13 cellular contexts compared by ENCODE assay signal in genomic region chr1:117621316-117621715, GRCh38. TPM values are rescaled to one million over a fixed set of nuclear protein-coding genes. Genes with fewer than 3 reads are reported as not detected.
DNase-seq lines count a peak whose midpoint lies in the region; ATAC-seq and TF ChIP-seq lines count a peak whose summit lies in the region.
"Had no signal": no experiment of that assay in that cellular context is flagged by ENCODE, and none has a peak within 500 bp of the region (broad histone marks: within the 10 kb centered on the region; RNA-seq: fewer than 3 reads in every experiment).

No MANE protein-coding gene starts in this region.

- no peak overlapping the region for H2AFZ ChIP-seq in osteoblast (ENCODE audit: low read length)
- no peak overlapping the region for H2AFZ ChIP-seq in PC-3 (ENCODE audit: low read length)
- H2AFZ ChIP-seq: GM23338 had no signal

- no peak overlapping the region for H3K9ac ChIP-seq in PC-3 (ENCODE audit: low read length)
- H3K9ac ChIP-seq: BLaER1 had no signal

- H3K79me2 ChIP-seq in osteoblast (ENCODE audit: insufficient read depth, low read length) (no peaks in the 10 kb centered on the region), PC-3 (ENCODE audit: low read length) (no peaks in the 10 kb centered on the region)

- H3K27ac ChIP-seq in osteoblast (ENCODE audit: low read depth, low read length) = no peak overlapping the region
- no peak overlapping the region for H3K27ac ChIP-seq in PC-3 (ENCODE audit: low read length)
- H3K27ac ChIP-seq: 22Rv1, BLaER1 had no signal

- no peak overlapping the region for H3K4me2 ChIP-seq in osteoblast (ENCODE audit: insufficient read depth, low read length)
- no peak overlapping the region for H3K4me2 ChIP-seq in PC-3 (ENCODE audit: low read length)
- H3K4me2 ChIP-seq: BLaER1, GM23338 had no signal

- peaks cover 73 to 83% of the 10 kb centered on the region in 2 donors for H3K4me1 Mint-ChIP-seq in natural killer cell treated with Interleukin-12 subunit alpha and Interleukin-12 subunit beta and Interleukin-15 and Interleukin-18, amount 100 ng/mL, for 72 hours (ENCODE audit: low read depth in 2 of 2)
- H3K4me1 Mint-ChIP-seq in natural killer cell = peaks cover 42 to 48% of the 10 kb centered on the region in 2 donors
- peaks cover 82% of the 10 kb centered on the region for H3K4me1 Mint-ChIP-seq in central memory CD8-positive, alpha-beta T cell
- peaks cover 54 to 96% of the 10 kb centered on the region in 2 donors for H3K4me1 Mint-ChIP-seq in stimulated activated naive B cell treated with anti-CD40 and anti-IgM and Interleukin-4, amounts not matched to agents 10 μg/mL and 1 μg/mL and 100 μg/mL, for 72 hours
- peaks cover 11% of the 10 kb centered on the region for H3K4me1 Mint-ChIP-seq in activated naive CD8-positive, alpha-beta T cell treated with anti-CD3 and anti-CD28 coated beads for 36 hours

- H4K20me1 ChIP-seq in osteoblast (ENCODE audit: insufficient read depth, low read length) (no peaks in the 10 kb centered on the region), PC-3 (ENCODE audit: low read length) (no peaks in the 10 kb centered on the region)
- H4K20me1 ChIP-seq: BLaER1 had no signal

- intact Hi-C loops in natural killer cell (cut with micrococcal nuclease) = no loop called here
- intact Hi-C loops in PC-3 (cut with micrococcal nuclease) = no loop called here

- H3K27me3 ChIP-seq in osteoblast (ENCODE audit: insufficient read depth, low read length) = peaks cover 43% of the 10 kb centered on the region
- H3K27me3 ChIP-seq in PC-3 (ENCODE audit: low read length) = no peaks in the 10 kb centered on the region
- H3K27me3 ChIP-seq: BLaER1 had no signal

- no TSS peak for BruUV-seq in PC-3 (replicated peaks; lab: Mats Ljungman, UMichigan)

- CTCF ChIA-PET in PC-3 (lab: Charles Lee) = no interaction called here

- DNase-seq in natural killer cell treated with Interleukin-12 subunit alpha and Interleukin-12 subunit beta and Interleukin-15 and Interleukin-18, amount 100 ng/mL, for 72 hours (ENCODE audit: low spot score) = no peak
- DNase-seq in natural killer cell (no peak), osteoblast (ENCODE audit: insufficient read length, low spot score, missing footprints) (peak; percentile 61), putamen (ENCODE audit: low spot score) (no peak), PC-3 (no peak)
- no peak for DNase-seq in central memory CD8-positive, alpha-beta T cell (ENCODE audit: low spot score in 2 of 2)
- no peak for DNase-seq in stimulated activated naive B cell treated with anti-CD40 and anti-IgM and Interleukin-4, amounts not matched to agents 10 μg/mL and 1 μg/mL and 100 μg/mL, for 72 hours
- DNase-seq in activated naive CD8-positive, alpha-beta T cell treated with anti-CD3 and anti-CD28 coated beads for 36 hours = no peak
- DNase-seq: DMS53, H7 had no signal

- ATAC-seq in natural killer cell treated with Interleukin-12 subunit alpha and Interleukin-12 subunit beta and Interleukin-15 and Interleukin-18, amount 100 ng/mL, for 72 hours = no peak
- ATAC-seq in natural killer cell (no peak), PC-3 (no peak)
- ATAC-seq in central memory CD8-positive, alpha-beta T cell (replicated peaks; ENCODE audit: extremely low read depth, poor library complexity, severe bottlenecking) = no peak
- no peak for ATAC-seq in stimulated activated naive B cell treated with anti-CD40 and anti-IgM and Interleukin-4, amounts not matched to agents 10 μg/mL and 1 μg/mL and 100 μg/mL, for 72 hours (replicated peaks)
- ATAC-seq: GM23338 had no signal

- H3K9me3 Mint-ChIP-seq in natural killer cell treated with Interleukin-12 subunit alpha and Interleukin-12 subunit beta and Interleukin-15 and Interleukin-18, amount 100 ng/mL, for 72 hours = no peaks in the 10 kb centered on the region
- no peaks in the 10 kb centered on the region for H3K9me3 Mint-ChIP-seq in natural killer cell
- H3K9me3 Mint-ChIP-seq in central memory CD8-positive, alpha-beta T cell = no peaks in the 10 kb centered on the region
- peaks cover 0 to 5% of the 10 kb centered on the region in 2 donors for H3K9me3 Mint-ChIP-seq in stimulated activated naive B cell treated with anti-CD40 and anti-IgM and Interleukin-4, amounts not matched to agents 10 μg/mL and 1 μg/mL and 100 μg/mL, for 72 hours
- H3K9me3 Mint-ChIP-seq in activated naive CD8-positive, alpha-beta T cell treated with anti-CD3 and anti-CD28 coated beads for 36 hours = no peaks in the 10 kb centered on the region
- H3K9me3 Mint-ChIP-seq: GM23338 had no signal

- TF ChIP-seq CTCF in natural killer cell (IDR thresholded peaks at IDR 0.05) (no peak), osteoblast (IDR thresholded peaks at IDR 0.05; ENCODE audit: extremely low read depth, low read depth, low read length) (no peak), PC-3 (conservative IDR thresholded peaks at IDR 0.05; ENCODE audit: low read depth, low read length) (no peak)

- H3K4me1 ChIP-seq in osteoblast (ENCODE audit: insufficient read depth, low read length) (no peaks in the 10 kb centered on the region), PC-3 (ENCODE audit: insufficient read depth, low read length) (no peaks in the 10 kb centered on the region)
- H3K4me1 ChIP-seq: BLaER1 had no signal

- H3K9me3 ChIP-seq in osteoblast (ENCODE audit: low read depth, low read length) = no peaks in the 10 kb centered on the region
- H3K9me3 ChIP-seq in PC-3 (ENCODE audit: low read length) = no peaks in the 10 kb centered on the region
- H3K9me3 ChIP-seq: BLaER1 had no signal

- H3K9me2 ChIP-seq in PC-3 (replicated peaks; ENCODE audit: low read length) = no peaks in the 10 kb centered on the region

- H3K36me3 Mint-ChIP-seq in natural killer cell treated with Interleukin-12 subunit alpha and Interleukin-12 subunit beta and Interleukin-15 and Interleukin-18, amount 100 ng/mL, for 72 hours = peaks cover 61% of the 10 kb centered on the region
- H3K36me3 Mint-ChIP-seq in natural killer cell = peaks cover 26% of the 10 kb centered on the region
- H3K36me3 Mint-ChIP-seq in central memory CD8-positive, alpha-beta T cell (ENCODE audit: insufficient read depth) = peaks cover 60% of the 10 kb centered on the region
- H3K36me3 Mint-ChIP-seq in stimulated activated naive B cell treated with anti-CD40 and anti-IgM and Interleukin-4, amounts not matched to agents 10 μg/mL and 1 μg/mL and 100 μg/mL, for 72 hours = peaks cover 52 to 76% of the 10 kb centered on the region in 2 donors
- peaks cover 21% of the 10 kb centered on the region for H3K36me3 Mint-ChIP-seq in activated naive CD8-positive, alpha-beta T cell treated with anti-CD3 and anti-CD28 coated beads for 36 hours

- no peaks in the 10 kb centered on the region for H3F3A ChIP-seq in PC-3 (ENCODE audit: low read length, unreplicated experiment)

- peak overlapping the region; percentile 54 for H3K4me3 Mint-ChIP-seq in natural killer cell treated with Interleukin-12 subunit alpha and Interleukin-12 subunit beta and Interleukin-15 and Interleukin-18, amount 100 ng/mL, for 72 hours
- no peak overlapping the region for H3K4me3 Mint-ChIP-seq in natural killer cell
- H3K4me3 Mint-ChIP-seq in central memory CD8-positive, alpha-beta T cell = no peak overlapping the region
- H3K4me3 Mint-ChIP-seq in stimulated activated naive B cell treated with anti-CD40 and anti-IgM and Interleukin-4, amounts not matched to agents 10 μg/mL and 1 μg/mL and 100 μg/mL, for 72 hours = peak overlapping the region in 1 of 2 donors; percentile 3
- no peak overlapping the region for H3K4me3 Mint-ChIP-seq in activated naive CD8-positive, alpha-beta T cell treated with anti-CD3 and anti-CD28 coated beads for 36 hours
- H3K4me3 Mint-ChIP-seq: GM23338 had no signal

- H3K36me3 ChIP-seq in osteoblast (ENCODE audit: insufficient read depth, low read length) (no peaks in the 10 kb centered on the region), PC-3 (ENCODE audit: low read depth, low read length) (no peaks in the 10 kb centered on the region)

- H3K4me3 ChIP-seq in osteoblast (ENCODE audit: insufficient read depth, low read length) (no peak overlapping the region), PC-3 (ENCODE audit: low read length) (no peak overlapping the region)
- H3K4me3 ChIP-seq: BLaER1, GM23338 had no signal

- no peaks in the 10 kb centered on the region for H3K27me3 Mint-ChIP-seq in natural killer cell treated with Interleukin-12 subunit alpha and Interleukin-12 subunit beta and Interleukin-15 and Interleukin-18, amount 100 ng/mL, for 72 hours
- H3K27me3 Mint-ChIP-seq in natural killer cell (ENCODE audit: low read depth in 2 of 2) = no peaks in the 10 kb centered on the region
- no peaks in the 10 kb centered on the region for H3K27me3 Mint-ChIP-seq in central memory CD8-positive, alpha-beta T cell
- no peaks in the 10 kb centered on the region for H3K27me3 Mint-ChIP-seq in stimulated activated naive B cell treated with anti-CD40 and anti-IgM and Interleukin-4, amounts not matched to agents 10 μg/mL and 1 μg/mL and 100 μg/mL, for 72 hours
- H3K27me3 Mint-ChIP-seq in activated naive CD8-positive, alpha-beta T cell treated with anti-CD3 and anti-CD28 coated beads for 36 hours = peaks cover 19% of the 10 kb centered on the region

- H3K27ac Mint-ChIP-seq in natural killer cell treated with Interleukin-12 subunit alpha and Interleukin-12 subunit beta and Interleukin-15 and Interleukin-18, amount 100 ng/mL, for 72 hours = peak overlapping the region; percentile 69 to 94
- no peak overlapping the region for H3K27ac Mint-ChIP-seq in natural killer cell
- H3K27ac Mint-ChIP-seq in central memory CD8-positive, alpha-beta T cell (ENCODE audit: low read depth) = peak overlapping the region; percentile 24
- peak overlapping the region; percentile 79 for H3K27ac Mint-ChIP-seq in stimulated activated naive B cell treated with anti-CD40 and anti-IgM and Interleukin-4, amounts not matched to agents 10 μg/mL and 1 μg/mL and 100 μg/mL, for 72 hours
- no peak overlapping the region for H3K27ac Mint-ChIP-seq in activated naive CD8-positive, alpha-beta T cell treated with anti-CD3 and anti-CD28 coated beads for 36 hours
- H3K27ac Mint-ChIP-seq: GM23338 had no signal

- POLR2A ChIA-PET in PC-3 (lab: Charles Lee; ENCODE audit: unreplicated experiment) = no interaction called here

RNA-seq across cellular contexts. Expression of gene TENT5C, which starts 15.5 kb away (rescaled TPM):
- total RNA-seq in natural killer cell treated with Interleukin-12 subunit alpha and Interleukin-12 subunit beta and Interleukin-15 and Interleukin-18, amount 100 ng/mL, for 72 hours = 10 to 100 TPM; 75.1 to 86.2 TPM
- total RNA-seq in natural killer cell (100 to 1,000 TPM in 1 of 3 donors, 10 to 100 TPM in 2; 80.6 to 109 (median 90.9) TPM), osteoblast (0.36 and 0.59 TPM in 2 replicates), PC-3 (2014; rRNA removed) (2.2 and 2.4 TPM in 2 replicates)
- total RNA-seq in activated naive CD8-positive, alpha-beta T cell treated with anti-CD3 and anti-CD28 coated beads for 36 hours = 1 to 10 TPM; 4.2 TPM

Comparison
In these comparisons a context has a peak if more than half of its experiments do, and no peak if none do; other contexts are left out.
1. H3K27ac Mint-ChIP-seq: peak in natural killer cell treated with Interleukin-12 subunit alpha and Interleukin-12 subunit beta and Interleukin-15 and Interleukin-18, amount 100 ng/mL, for 72 hours (2 of 2), central memory CD8-positive, alpha-beta T cell (single experiment) and stimulated activated naive B cell treated with anti-CD40 and anti-IgM and Interleukin-4, amounts not matched to agents 10 μg/mL and 1 μg/mL and 100 μg/mL, for 72 hours (single experiment); none in natural killer cell (0 of 2) and activated naive CD8-positive, alpha-beta T cell treated with anti-CD3 and anti-CD28 coated beads for 36 hours (single experiment).
2. RNA of gene TENT5C, which starts 15.5 kb away (total RNA-seq): 80.6 to 109 TPM in natural killer cell and 75.1 to 86.2 TPM in natural killer cell treated with Interleukin-12 subunit alpha and Interleukin-12 subunit beta and Interleukin-15 and Interleukin-18, amount 100 ng/mL, for 72 hours; 4.2 TPM in activated naive CD8-positive, alpha-beta T cell treated with anti-CD3 and anti-CD28 coated beads for 36 hours, 2.2 to 2.4 TPM in PC-3 and 0.36 to 0.59 TPM in osteoblast; every median in the first group is over 10 times any median in the second.